Comparison of ENCODE assay signal across 28 cellular contexts in the genomic region with DNA sequence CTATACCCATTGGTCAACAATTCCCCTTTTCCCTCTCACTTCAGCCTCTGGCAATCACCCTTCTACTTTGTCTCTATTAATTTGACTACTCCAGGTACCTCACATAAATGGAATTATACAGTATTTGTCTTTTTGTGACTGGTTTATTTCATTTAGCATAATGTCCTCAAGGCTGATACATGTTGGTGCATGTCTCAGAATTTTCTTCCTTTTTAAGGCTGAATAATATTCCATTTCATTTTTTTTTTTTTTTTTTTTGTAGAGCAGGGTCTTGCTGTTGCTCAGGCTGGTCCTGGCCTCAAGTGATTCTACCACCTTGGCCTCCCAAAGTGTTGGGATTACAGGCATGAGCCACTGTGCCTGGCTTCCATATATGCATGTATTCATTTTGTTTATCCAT. TPM values are rescaled to one million over a fixed set of nuclear protein-coding genes. Genes with fewer than 3 reads are reported as not detected.
DNase-seq lines count a peak whose midpoint lies in the region; ATAC-seq and TF ChIP-seq lines count a peak whose summit lies in the region.
"Had no signal": no experiment of that assay in that cellular context is flagged by ENCODE, and none has a peak within 500 bp of the region (broad histone marks: within the 10 kb centered on the region; RNA-seq: fewer than 3 reads in every experiment).

No MANE protein-coding gene starts in this region.

- H3K9me3 Mint-ChIP-seq in CD4-positive, CD25-positive, alpha-beta regulatory T cell = no peaks in the 10 kb centered on the region
- H3K9me3 Mint-ChIP-seq: activated CD4-positive, alpha-beta memory T cell treated with anti-CD3 and anti-CD28 coated beads, Interleukin-2, amount 10 ng/mL, durations not matched to agents 7 days and 5 days; activated naive CD4-positive, alpha-beta T cell treated with anti-CD3 and anti-CD28 coated beads, Interleukin-2, amount 50 U/mL, for 24 hours; activated T-helper 2 cell treated with anti-CD3 and anti-CD28 coated beads, Interferon-gamma antibody, Interleukin-2, Interleukin-4, amounts not matched to agents 10 μg/mL and 5 μg/mL and 100 μg/mL, durations not matched to agents 14 hours and 24 hours and 36 hours had no signal

- H3K27me3 ChIP-seq in CD4-positive, CD25-positive, alpha-beta regulatory T cell (ENCODE audit: control insufficient read depth, insufficient read depth, low read length) = no peaks in the 10 kb centered on the region
- no peaks in the 10 kb centered on the region for H3K27me3 ChIP-seq in brain microvascular endothelial cell (replicated peaks)
- no peaks in the 10 kb centered on the region for H3K27me3 ChIP-seq in neuron (ENCODE audit: insufficient read depth, low read length)
- H3K27me3 ChIP-seq: breast epithelium, gastrocnemius medialis, thyroid gland had no signal

- ATAC-seq in CD4-positive, CD25-positive, alpha-beta regulatory T cell (ENCODE audit: low read depth in 2 of 2) = no peak
- ATAC-seq in GM21717 (IDR thresholded peaks at IDR 0.05; ENCODE audit: unreplicated experiment) = no peak
- ATAC-seq: gastrocnemius medialis, right cardiac atrium had no signal

- H3K27ac ChIP-seq in CD4-positive, CD25-positive, alpha-beta regulatory T cell (ENCODE audit: insufficient read depth, low read length, poor library complexity, severe bottlenecking) = no peak overlapping the region
- no peak overlapping the region for H3K27ac ChIP-seq in brain microvascular endothelial cell
- H3K27ac ChIP-seq: breast epithelium, C4-2B, HL-60, PC-9, thyroid gland had no signal

- no peak overlapping the region for H3K4me3 ChIP-seq in CD4-positive, CD25-positive, alpha-beta regulatory T cell (ENCODE audit: low read depth, low read length)
- H3K4me3 ChIP-seq in HFF-Myc (replicated peaks; ENCODE audit: low read depth, low read length) (peak overlapping the region; percentile 93), brain microvascular endothelial cell (ENCODE audit: low read depth, low read length) (peak overlapping the region; percentile 32), neuron (ENCODE audit: low read length) (peak overlapping the region; percentile 43)
- H3K4me3 ChIP-seq: breast epithelium, gastrocnemius medialis, PC-9, thyroid gland had no signal

- peaks cover 11% of the 10 kb centered on the region for H3K27me3 Mint-ChIP-seq in CD4-positive, CD25-positive, alpha-beta regulatory T cell
- H3K27me3 Mint-ChIP-seq: activated CD4-positive, alpha-beta memory T cell treated with anti-CD3 and anti-CD28 coated beads, Interleukin-2, amount 10 ng/mL, durations not matched to agents 7 days and 5 days; activated naive CD4-positive, alpha-beta T cell treated with anti-CD3 and anti-CD28 coated beads, Interleukin-2, amount 50 U/mL, for 24 hours had no signal

- peak overlapping the region in 2 of 4 donors; percentile 1 to 10 for H3K4me3 Mint-ChIP-seq in CD4-positive, CD25-positive, alpha-beta regulatory T cell
- H3K4me3 Mint-ChIP-seq: activated CD4-positive, alpha-beta memory T cell treated with anti-CD3 and anti-CD28 coated beads, Interleukin-2, amount 10 ng/mL, durations not matched to agents 7 days and 5 days had no signal

- H3K27ac Mint-ChIP-seq in CD4-positive, CD25-positive, alpha-beta regulatory T cell = peak overlapping the region in 2 of 3 donors; percentile 15 to 34
- H3K27ac Mint-ChIP-seq: activated CD4-positive, alpha-beta memory T cell treated with anti-CD3 and anti-CD28 coated beads, Interleukin-2, amount 10 ng/mL, durations not matched to agents 7 days and 5 days; activated naive CD4-positive, alpha-beta T cell treated with anti-CD3 and anti-CD28 coated beads, Interleukin-2, amount 50 U/mL, for 24 hours; activated T-helper 2 cell treated with anti-CD3 and anti-CD28 coated beads, Interferon-gamma antibody, Interleukin-2, Interleukin-4, amounts not matched to agents 10 μg/mL and 5 μg/mL and 100 μg/mL, durations not matched to agents 14 hours and 24 hours and 36 hours had no signal

- no peaks in the 10 kb centered on the region for H3K9me3 ChIP-seq in CD4-positive, CD25-positive, alpha-beta regulatory T cell (ENCODE audit: control insufficient read depth in 2 of 2, low read length in 2 of 2)
- H3K9me3 ChIP-seq in neuron (ENCODE audit: low read length) = no peaks in the 10 kb centered on the region
- H3K9me3 ChIP-seq: breast epithelium, Caco-2, gastrocnemius medialis, thyroid gland had no signal

- no peak overlapping the region for H2AFZ ChIP-seq in neuron (ENCODE audit: low read depth, low read length)
- H2AFZ ChIP-seq: PC-9 had no signal

- TF ChIP-seq CTCF in HFF-Myc (IDR thresholded peaks at IDR 0.05; ENCODE audit: low read depth, low read length, missing control alignments) = no peak
- no peak for TF ChIP-seq CTCF in brain microvascular endothelial cell (IDR thresholded peaks at IDR 0.05; ENCODE audit: low read depth, low read length, missing control alignments)

- peaks cover 36% of the 10 kb centered on the region for H3K4me1 ChIP-seq in CD4-positive, CD25-positive, alpha-beta regulatory T cell (ENCODE audit: control insufficient read depth, insufficient read depth, low read length, poor library complexity, severe bottlenecking)
- peaks cover 7% of the 10 kb centered on the region for H3K4me1 ChIP-seq in neuron (ENCODE audit: insufficient read depth, low read length)
- H3K4me1 ChIP-seq: breast epithelium had no signal

- in situ Hi-C loops in brain microvascular endothelial cell (cut with HindIII; ENCODE audit: low pct_ligation_motif_present, low sequenced_read_pairs) = no loop called here

- no peaks in the 10 kb centered on the region for H3K36me3 Mint-ChIP-seq in CD4-positive, CD25-positive, alpha-beta regulatory T cell
- H3K36me3 Mint-ChIP-seq: activated naive CD4-positive, alpha-beta T cell treated with anti-CD3 and anti-CD28 coated beads, Interleukin-2, amount 50 U/mL, for 24 hours had no signal

- H3K4me1 Mint-ChIP-seq in CD4-positive, CD25-positive, alpha-beta regulatory T cell = peaks cover 14 to 34% (median 21%) of the 10 kb centered on the region in 4 donors

- DNase-seq in CD4-positive, CD25-positive, alpha-beta regulatory T cell = no peak
- DNase-seq in HFF-Myc (ENCODE audit: extremely low read depth, low read depth) (no peak), brain microvascular endothelial cell (no peak), RKO (ENCODE audit: low spot score) (no peak)
- no peak for DNase-seq in effector CD8-positive, alpha-beta T cell (lab: John Stamatoyannopoulos, UW)
- DNase-seq: activated CD4-positive, alpha-beta memory T cell treated with anti-CD3 and anti-CD28 coated beads, Interleukin-2, amount 10 ng/mL, durations not matched to agents 7 days and 5 days; amniotic stem cell; Caco-2; DMS79; gastrocnemius medialis; H7; hippocampal formation; mammary epithelial cell; NCI-H1417 treated with DMSO at 0.1 percent for 48 hours; NCI-H2081; PC-9; posterior cingulate gyrus; right cardiac atrium; SHP77; stimulated activated CD4-positive, alpha-beta T cell treated with anti-CD3 and anti-CD28 coated beads, Interleukin-2, amount 100 ng/mL, for 48 hours; thyroid gland had no signal

- H3K36me3 ChIP-seq in CD4-positive, CD25-positive, alpha-beta regulatory T cell (ENCODE audit: control insufficient read depth, insufficient read depth, low read length) = no peaks in the 10 kb centered on the region
- H3K36me3 ChIP-seq in brain microvascular endothelial cell (replicated peaks) (no peaks in the 10 kb centered on the region), neuron (ENCODE audit: insufficient read depth, low read length) (no peaks in the 10 kb centered on the region)
- H3K36me3 ChIP-seq: breast epithelium, gastrocnemius medialis, thyroid gland had no signal

RNA-seq across cellular contexts. Expression of a gene that starts 1.9 kb away (rescaled TPM):
- total RNA-seq in CD4-positive, CD25-positive, alpha-beta regulatory T cell = 0.59 TPM
- 1 to 10 TPM in 2 of 4 donors, under 1 TPM in 2; 0.42 to 3.1 (median 1.0) TPM for polyA plus RNA-seq in CD4-positive, CD25-positive, alpha-beta regulatory T cell

RNA-seq across cellular contexts. Expression of a gene that starts 3.8 kb away (rescaled TPM):
- total RNA-seq in CD4-positive, CD25-positive, alpha-beta regulatory T cell = 28.2 TPM
- polyA plus RNA-seq in CD4-positive, CD25-positive, alpha-beta regulatory T cell = 10 to 100 TPM; 26.4 to 39.0 (median 27.7) TPM

RNA-seq across cellular contexts. Expression of a gene that starts 25.3 kb away (rescaled TPM):
- 3.1 TPM for total RNA-seq in CD4-positive, CD25-positive, alpha-beta regulatory T cell
- under 1 TPM; 0.22 to 0.72 (median 0.45) TPM for polyA plus RNA-seq in CD4-positive, CD25-positive, alpha-beta regulatory T cell

RNA-seq across cellular contexts. Expression of a gene that starts 25.5 kb away (rescaled TPM):
- total RNA-seq in CD4-positive, CD25-positive, alpha-beta regulatory T cell = 103 TPM
- polyA plus RNA-seq in CD4-positive, CD25-positive, alpha-beta regulatory T cell = 10 to 100 TPM; 50.8 to 58.6 (median 52.7) TPM
